Comparison of ENCODE assay signal across 32 cellular contexts in the genomic region with DNA sequence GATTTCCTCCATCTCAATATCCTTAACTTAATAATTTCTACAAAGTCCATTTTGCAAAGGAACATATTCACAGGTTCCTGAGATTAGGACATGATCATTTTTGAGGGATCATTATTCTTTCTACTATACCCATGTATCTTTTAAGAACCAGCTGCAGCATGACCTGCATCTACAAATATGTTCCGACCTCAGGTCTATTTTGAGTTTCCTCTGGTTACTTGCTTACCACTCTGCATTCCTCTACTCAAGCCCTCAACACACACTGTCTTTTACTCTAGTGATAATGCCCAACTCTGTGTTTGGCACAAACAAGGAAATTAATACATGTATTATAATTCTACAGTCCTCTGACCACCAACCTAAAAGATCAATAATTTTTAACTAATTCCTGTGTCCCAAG.
"Had no signal": no experiment of that assay in that cellular context is flagged by ENCODE, and none has a peak within 500 bp of the region (broad histone marks: within the 10 kb centered on the region; RNA-seq: fewer than 3 reads in every experiment).

No MANE protein-coding gene starts in this region.

- ATAC-seq: activated CD4-positive, alpha-beta T cell treated with anti-CD3 and anti-CD28 coated beads for 36 hours; activated CD8-positive, alpha-beta memory T cell treated with anti-CD3 and anti-CD28 coated beads, Interleukin-2, amount 10 ng/mL, durations not matched to agents 7 days and 5 days; activated CD8-positive, alpha-beta T cell treated with anti-CD3 and anti-CD28 coated beads, Interleukin-2, amount 10 ng/mL, durations not matched to agents 7 days and 5 days; activated naive CD8-positive, alpha-beta T cell treated with anti-CD3 and anti-CD28 coated beads, Interleukin-2, amount 50 U/mL, for 24 hours; body of pancreas; gastroesophageal sphincter; heart right ventricle; T-helper 17 cell had no signal

- H3K27me3 ChIP-seq: adrenal gland, body of pancreas, esophagus squamous epithelium, gastroesophageal sphincter, heart right ventricle had no signal

- H3K9me3 ChIP-seq: adrenal gland, body of pancreas, esophagus squamous epithelium, gastroesophageal sphincter had no signal

- H3K27ac ChIP-seq: adrenal gland, body of pancreas, epithelial cell of prostate, esophagus squamous epithelium, gastroesophageal sphincter, heart right ventricle had no signal

- H3K36me3 ChIP-seq: adrenal gland, esophagus squamous epithelium, gastroesophageal sphincter, heart right ventricle had no signal

- DNase-seq: activated CD4-positive, alpha-beta memory T cell treated with anti-CD3 and anti-CD28 coated beads for 36 hours; activated CD4-positive, alpha-beta T cell treated with anti-CD3 and anti-CD28 coated beads for 36 hours; activated CD4-positive, alpha-beta T cell treated with anti-CD3 and anti-CD28 coated beads, Interleukin-2, amount 10 ng/mL, durations not matched to agents 24 days and 14 days; activated CD4-positive, CD25-positive, alpha-beta regulatory T cell; activated CD4-positive, CD25-positive, alpha-beta regulatory T cell treated with anti-CD3 and anti-CD28 coated beads, Interleukin-2, amount 50 U/mL, for 72 hours; activated CD8-positive, alpha-beta memory T cell treated with anti-CD3 and anti-CD28 coated beads, Interleukin-2, amount 10 ng/mL, durations not matched to agents 7 days and 5 days; activated CD8-positive, alpha-beta memory T cell treated with anti-CD3 and anti-CD28 coated beads, Interleukin-2, amount 50 U/mL, for 4 hours; activated CD8-positive, alpha-beta T cell treated with anti-CD3 and anti-CD28 coated beads, Interleukin-2, amount 10 ng/mL, durations not matched to agents 7 days and 5 days; activated effector memory CD4-positive, alpha-beta T cell treated with anti-CD3 and anti-CD28 coated beads, Interleukin-2, amount 50 U/mL, for 16 hours; activated naive CD4-positive, alpha-beta T cell treated with anti-CD3 and anti-CD28 coated beads for 36 hours; activated naive CD8-positive, alpha-beta T cell treated with anti-CD3 and anti-CD28 coated beads for 36 hours; activated naive CD8-positive, alpha-beta T cell treated with anti-CD3 and anti-CD28 coated beads, Interleukin-2, amount 50 U/mL, for 24 hours; activated T-cell treated with anti-CD3 and anti-CD28 coated beads, Interleukin-2, amount 50 U/mL, for 1 hour; activated T-cell treated with anti-CD3 and anti-CD28 coated beads, Interleukin-2, amount 50 U/mL, for 48 hours; adrenal gland; amygdala; aorta; body of pancreas; caudate nucleus; cortex of kidney; dermis blood vessel endothelial cell; effector CD4-positive, alpha-beta T cell; esophagus squamous epithelium; foreskin melanocyte; heart right ventricle; T-helper 1 cell; T-helper 17 cell had no signal

- H3K4me3 ChIP-seq: adrenal gland, body of pancreas, esophagus squamous epithelium, gastroesophageal sphincter, heart right ventricle had no signal

- H3K4me1 ChIP-seq: adrenal gland, body of pancreas, esophagus squamous epithelium, gastroesophageal sphincter, heart right ventricle had no signal

- H3K4me1 Mint-ChIP-seq: activated CD4-positive, alpha-beta T cell treated with anti-CD3 and anti-CD28 coated beads for 36 hours; activated CD4-positive, alpha-beta T cell treated with anti-CD3 and anti-CD28 coated beads, Interleukin-2, amount 10 ng/mL, durations not matched to agents 24 days and 14 days; activated CD8-positive, alpha-beta memory T cell treated with anti-CD3 and anti-CD28 coated beads, Interleukin-2, amount 10 ng/mL, durations not matched to agents 7 days and 5 days; activated naive CD4-positive, alpha-beta T cell treated with anti-CD3 and anti-CD28 coated beads, Interleukin-2, amount 50 U/mL, for 24 hours; activated naive CD8-positive, alpha-beta T cell treated with anti-CD3 and anti-CD28 coated beads for 36 hours; activated naive CD8-positive, alpha-beta T cell treated with anti-CD3 and anti-CD28 coated beads, Interleukin-2, amount 50 U/mL, for 24 hours; T-helper 17 cell had no signal

- H3K27ac Mint-ChIP-seq: activated CD4-positive, alpha-beta memory T cell treated with anti-CD3 and anti-CD28 coated beads for 36 hours; activated CD4-positive, alpha-beta T cell treated with anti-CD3 and anti-CD28 coated beads for 36 hours; activated CD4-positive, alpha-beta T cell treated with anti-CD3 and anti-CD28 coated beads, Interleukin-2, amount 10 ng/mL, durations not matched to agents 24 days and 14 days; activated CD8-positive, alpha-beta memory T cell treated with anti-CD3 and anti-CD28 coated beads, Interleukin-2, amount 10 ng/mL, durations not matched to agents 7 days and 5 days; activated CD8-positive, alpha-beta T cell treated with anti-CD3 and anti-CD28 coated beads, Interleukin-2, amount 10 ng/mL, durations not matched to agents 7 days and 5 days; activated naive CD4-positive, alpha-beta T cell treated with anti-CD3 and anti-CD28 coated beads for 36 hours; activated naive CD4-positive, alpha-beta T cell treated with anti-CD3 and anti-CD28 coated beads, Interleukin-2, amount 50 U/mL, for 24 hours; activated naive CD8-positive, alpha-beta T cell treated with anti-CD3 and anti-CD28 coated beads for 36 hours; activated naive CD8-positive, alpha-beta T cell treated with anti-CD3 and anti-CD28 coated beads, Interleukin-2, amount 50 U/mL, for 24 hours; activated T-helper 1 cell treated with anti-CD3 and anti-CD28 coated beads, Interleukin-12 subunit alpha, Interleukin-12 subunit beta, Interleukin-2, Interleukin-4 antibody, amounts not matched to agents 30 ng/mL and 10 ng/mL and 1 ng/mL, durations not matched to agents 14 hours and 24 hours and 36 hours; activated T-helper 2 cell treated with anti-CD3 and anti-CD28 coated beads, Interferon-gamma antibody, Interleukin-2, Interleukin-4, amounts not matched to agents 10 μg/mL and 5 μg/mL and 100 μg/mL, durations not matched to agents 14 hours and 24 hours and 36 hours; T-helper 17 cell had no signal

- H3K4me3 Mint-ChIP-seq: activated CD4-positive, alpha-beta memory T cell treated with anti-CD3 and anti-CD28 coated beads for 36 hours; activated CD4-positive, alpha-beta T cell treated with anti-CD3 and anti-CD28 coated beads for 36 hours; activated CD4-positive, alpha-beta T cell treated with anti-CD3 and anti-CD28 coated beads, Interleukin-2, amount 10 ng/mL, durations not matched to agents 24 days and 14 days; activated CD8-positive, alpha-beta memory T cell treated with anti-CD3 and anti-CD28 coated beads, Interleukin-2, amount 10 ng/mL, durations not matched to agents 7 days and 5 days; activated CD8-positive, alpha-beta T cell treated with anti-CD3 and anti-CD28 coated beads, Interleukin-2, amount 10 ng/mL, durations not matched to agents 7 days and 5 days; activated naive CD4-positive, alpha-beta T cell treated with anti-CD3 and anti-CD28 coated beads for 36 hours; activated naive CD4-positive, alpha-beta T cell treated with anti-CD3 and anti-CD28 coated beads, Interleukin-2, amount 50 U/mL, for 24 hours; activated naive CD8-positive, alpha-beta T cell treated with anti-CD3 and anti-CD28 coated beads for 36 hours; activated naive CD8-positive, alpha-beta T cell treated with anti-CD3 and anti-CD28 coated beads, Interleukin-2, amount 50 U/mL, for 24 hours; activated T-helper 1 cell treated with anti-CD3 and anti-CD28 coated beads, Interleukin-12 subunit alpha, Interleukin-12 subunit beta, Interleukin-2, Interleukin-4 antibody, amounts not matched to agents 30 ng/mL and 10 ng/mL and 1 ng/mL, durations not matched to agents 14 hours and 24 hours and 36 hours; T-helper 17 cell had no signal

- H3K27me3 Mint-ChIP-seq: activated CD4-positive, alpha-beta memory T cell treated with anti-CD3 and anti-CD28 coated beads for 36 hours; activated CD4-positive, alpha-beta T cell treated with anti-CD3 and anti-CD28 coated beads for 36 hours; activated CD4-positive, alpha-beta T cell treated with anti-CD3 and anti-CD28 coated beads, Interleukin-2, amount 10 ng/mL, durations not matched to agents 24 days and 14 days; activated CD8-positive, alpha-beta memory T cell treated with anti-CD3 and anti-CD28 coated beads, Interleukin-2, amount 10 ng/mL, durations not matched to agents 7 days and 5 days; activated naive CD4-positive, alpha-beta T cell treated with anti-CD3 and anti-CD28 coated beads, Interleukin-2, amount 50 U/mL, for 24 hours; activated naive CD8-positive, alpha-beta T cell treated with anti-CD3 and anti-CD28 coated beads for 36 hours; activated naive CD8-positive, alpha-beta T cell treated with anti-CD3 and anti-CD28 coated beads, Interleukin-2, amount 50 U/mL, for 24 hours; T-helper 17 cell had no signal

- H3K36me3 Mint-ChIP-seq: activated CD4-positive, alpha-beta memory T cell treated with anti-CD3 and anti-CD28 coated beads for 36 hours; activated CD8-positive, alpha-beta memory T cell treated with anti-CD3 and anti-CD28 coated beads, Interleukin-2, amount 10 ng/mL, durations not matched to agents 7 days and 5 days; activated naive CD4-positive, alpha-beta T cell treated with anti-CD3 and anti-CD28 coated beads, Interleukin-2, amount 50 U/mL, for 24 hours; activated naive CD8-positive, alpha-beta T cell treated with anti-CD3 and anti-CD28 coated beads for 36 hours had no signal
